In the genomic region with DNA sequence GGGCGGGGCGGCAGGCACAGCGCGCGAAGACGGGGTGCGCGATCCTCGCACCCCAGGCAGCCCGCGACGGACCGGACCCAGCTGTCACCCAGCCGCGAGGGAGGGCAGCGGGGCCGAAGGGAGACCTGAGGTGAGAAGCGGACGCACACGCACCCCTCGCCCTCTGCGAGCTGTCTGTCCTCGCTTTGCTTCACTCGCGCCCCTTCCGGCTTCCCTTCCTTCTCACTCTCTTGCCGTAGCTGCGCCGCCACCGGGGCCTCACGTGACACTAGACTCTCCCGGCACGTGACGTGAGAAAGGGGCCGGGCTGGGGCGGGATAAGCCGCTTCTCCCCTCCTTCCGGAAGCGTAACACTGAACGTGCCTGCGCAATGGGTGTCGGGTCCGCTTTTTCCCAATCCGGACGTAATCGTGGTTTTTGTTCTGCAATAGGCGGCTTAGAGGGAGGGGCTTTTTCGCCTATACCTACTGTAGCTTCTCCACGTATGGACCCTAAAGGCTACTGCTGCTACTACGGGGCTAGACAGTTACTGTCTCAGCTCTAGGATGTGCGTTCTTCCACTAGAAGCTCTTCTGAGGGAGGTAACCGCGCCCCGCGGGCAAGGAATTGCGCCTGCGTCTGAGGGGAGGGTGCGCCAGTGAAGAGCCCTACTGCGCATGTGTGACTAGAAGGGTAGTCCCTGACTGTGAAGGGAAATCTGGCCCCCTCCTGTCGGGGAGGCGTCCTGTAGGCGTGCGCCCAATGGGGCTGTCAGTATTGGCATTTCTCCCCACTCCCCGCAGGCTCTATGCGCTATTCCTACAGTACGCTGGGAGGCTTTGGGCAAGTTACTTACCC, we compare ENCODE assay signal across 1 cellular context.
TF ChIP-seq lines count a peak whose summit lies in the region.

A gene (minus strand): TSS at position 270 of the 837 bp plus-strand sequence. CDS start 434 bp downstream, outside the sequence.
A gene with protein sequence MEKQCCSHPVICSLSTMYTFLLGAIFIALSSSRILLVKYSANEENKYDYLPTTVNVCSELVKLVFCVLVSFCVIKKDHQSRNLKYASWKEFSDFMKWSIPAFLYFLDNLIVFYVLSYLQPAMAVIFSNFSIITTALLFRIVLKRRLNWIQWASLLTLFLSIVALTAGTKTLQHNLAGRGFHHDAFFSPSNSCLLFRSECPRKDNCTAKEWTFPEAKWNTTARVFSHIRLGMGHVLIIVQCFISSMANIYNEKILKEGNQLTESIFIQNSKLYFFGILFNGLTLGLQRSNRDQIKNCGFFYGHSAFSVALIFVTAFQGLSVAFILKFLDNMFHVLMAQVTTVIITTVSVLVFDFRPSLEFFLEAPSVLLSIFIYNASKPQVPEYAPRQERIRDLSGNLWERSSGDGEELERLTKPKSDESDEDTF (plus strand): TSS at position 353 of the 837 bp plus-strand sequence. CDS start 1,359 bp downstream, outside the sequence.

TF ChIP-seq in K562, 482 proteins besides CTCF, POLR2A, EP300 and RAD21 (continued from another document and continues in another):
- TF ChIP-seq, protein P1, sequence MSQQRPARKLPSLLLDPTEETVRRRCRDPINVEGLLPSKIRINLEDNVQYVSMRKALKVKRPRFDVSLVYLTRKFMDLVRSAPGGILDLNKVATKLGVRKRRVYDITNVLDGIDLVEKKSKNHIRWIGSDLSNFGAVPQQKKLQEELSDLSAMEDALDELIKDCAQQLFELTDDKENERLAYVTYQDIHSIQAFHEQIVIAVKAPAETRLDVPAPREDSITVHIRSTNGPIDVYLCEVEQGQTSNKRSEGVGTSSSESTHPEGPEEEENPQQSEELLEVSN (IDR thresholded peaks at IDR 0.05; ENCODE audit: borderline replicate concordance in 1 of 2, extremely low read depth in 1 of 2, insufficient read depth in 1 of 2, insufficient read length in 1 of 2, low read depth in 1 of 2, low read length in 1 of 2, poor library complexity in 1 of 2, severe bottlenecking in 1 of 2), result peak; percentile 76 to 79
- TF ChIP-seq RBM25 (IDR thresholded peaks at IDR 0.05; ENCODE audit: low read depth, low read length, severe bottlenecking), result no peak
- TF ChIP-seq ZNF695 (CRISPR knock-in tag; IDR thresholded peaks at IDR 0.05), result no peak
- TF ChIP-seq ILK (tag; IDR thresholded peaks at IDR 0.05; ENCODE audit: borderline replicate concordance, low read depth), result no peak
- TF ChIP-seq, protein P2, sequence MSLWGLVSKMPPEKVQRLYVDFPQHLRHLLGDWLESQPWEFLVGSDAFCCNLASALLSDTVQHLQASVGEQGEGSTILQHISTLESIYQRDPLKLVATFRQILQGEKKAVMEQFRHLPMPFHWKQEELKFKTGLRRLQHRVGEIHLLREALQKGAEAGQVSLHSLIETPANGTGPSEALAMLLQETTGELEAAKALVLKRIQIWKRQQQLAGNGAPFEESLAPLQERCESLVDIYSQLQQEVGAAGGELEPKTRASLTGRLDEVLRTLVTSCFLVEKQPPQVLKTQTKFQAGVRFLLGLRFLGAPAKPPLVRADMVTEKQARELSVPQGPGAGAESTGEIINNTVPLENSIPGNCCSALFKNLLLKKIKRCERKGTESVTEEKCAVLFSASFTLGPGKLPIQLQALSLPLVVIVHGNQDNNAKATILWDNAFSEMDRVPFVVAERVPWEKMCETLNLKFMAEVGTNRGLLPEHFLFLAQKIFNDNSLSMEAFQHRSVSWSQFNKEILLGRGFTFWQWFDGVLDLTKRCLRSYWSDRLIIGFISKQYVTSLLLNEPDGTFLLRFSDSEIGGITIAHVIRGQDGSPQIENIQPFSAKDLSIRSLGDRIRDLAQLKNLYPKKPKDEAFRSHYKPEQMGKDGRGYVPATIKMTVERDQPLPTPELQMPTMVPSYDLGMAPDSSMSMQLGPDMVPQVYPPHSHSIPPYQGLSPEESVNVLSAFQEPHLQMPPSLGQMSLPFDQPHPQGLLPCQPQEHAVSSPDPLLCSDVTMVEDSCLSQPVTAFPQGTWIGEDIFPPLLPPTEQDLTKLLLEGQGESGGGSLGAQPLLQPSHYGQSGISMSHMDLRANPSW (CRISPR knock-in tag; IDR thresholded peaks at IDR 0.05), result no peak
- TF ChIP-seq, protein P3, sequence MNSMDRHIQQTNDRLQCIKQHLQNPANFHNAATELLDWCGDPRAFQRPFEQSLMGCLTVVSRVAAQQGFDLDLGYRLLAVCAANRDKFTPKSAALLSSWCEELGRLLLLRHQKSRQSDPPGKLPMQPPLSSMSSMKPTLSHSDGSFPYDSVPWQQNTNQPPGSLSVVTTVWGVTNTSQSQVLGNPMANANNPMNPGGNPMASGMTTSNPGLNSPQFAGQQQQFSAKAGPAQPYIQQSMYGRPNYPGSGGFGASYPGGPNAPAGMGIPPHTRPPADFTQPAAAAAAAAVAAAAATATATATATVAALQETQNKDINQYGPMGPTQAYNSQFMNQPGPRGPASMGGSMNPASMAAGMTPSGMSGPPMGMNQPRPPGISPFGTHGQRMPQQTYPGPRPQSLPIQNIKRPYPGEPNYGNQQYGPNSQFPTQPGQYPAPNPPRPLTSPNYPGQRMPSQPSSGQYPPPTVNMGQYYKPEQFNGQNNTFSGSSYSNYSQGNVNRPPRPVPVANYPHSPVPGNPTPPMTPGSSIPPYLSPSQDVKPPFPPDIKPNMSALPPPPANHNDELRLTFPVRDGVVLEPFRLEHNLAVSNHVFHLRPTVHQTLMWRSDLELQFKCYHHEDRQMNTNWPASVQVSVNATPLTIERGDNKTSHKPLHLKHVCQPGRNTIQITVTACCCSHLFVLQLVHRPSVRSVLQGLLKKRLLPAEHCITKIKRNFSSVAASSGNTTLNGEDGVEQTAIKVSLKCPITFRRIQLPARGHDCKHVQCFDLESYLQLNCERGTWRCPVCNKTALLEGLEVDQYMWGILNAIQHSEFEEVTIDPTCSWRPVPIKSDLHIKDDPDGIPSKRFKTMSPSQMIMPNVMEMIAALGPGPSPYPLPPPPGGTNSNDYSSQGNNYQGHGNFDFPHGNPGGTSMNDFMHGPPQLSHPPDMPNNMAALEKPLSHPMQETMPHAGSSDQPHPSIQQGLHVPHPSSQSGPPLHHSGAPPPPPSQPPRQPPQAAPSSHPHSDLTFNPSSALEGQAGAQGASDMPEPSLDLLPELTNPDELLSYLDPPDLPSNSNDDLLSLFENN (IDR thresholded peaks at IDR 0.05; ENCODE audit: low read depth in 2 of 2, low read length in 2 of 2), result no peak
- TF ChIP-seq CEBPG (CRISPR knock-in tag; IDR thresholded peaks at IDR 0.05), result peak; percentile 43; the same call in 1 of the 2 replicates
- peak in 1 of 2 experiments; percentile 71; a peak in 3 of 4 replicates for TF ChIP-seq CEBPG (tag; conservative IDR thresholded peaks at IDR 0.05 in 1 of 2, IDR thresholded peaks at IDR 0.05 in 1 of 2)
- peak; percentile 51 for TF ChIP-seq CREB1 (IDR thresholded peaks at IDR 0.05)
- peak; percentile 50; the same call in 1 of the 2 replicates for TF ChIP-seq CREB1 (CRISPR knock-in tag; IDR thresholded peaks at IDR 0.05)
- TF ChIP-seq CHD1 (IDR thresholded peaks at IDR 0.05; ENCODE audit: low read length), result no peak
- TF ChIP-seq ZNF785 (CRISPR knock-in tag; IDR thresholded peaks at IDR 0.05), result no peak
- TF ChIP-seq HIVEP1 (CRISPR knock-in tag; IDR thresholded peaks at IDR 0.05), result no peak; the same call in 1 of the 2 replicates
- TF ChIP-seq ZNF766 (CRISPR knock-in tag; conservative IDR thresholded peaks at IDR 0.05), result 0 out of 2 replicates have a peak, but pooled peaks have one; percentile 44
- TF ChIP-seq POLR2G (IDR thresholded peaks at IDR 0.05; ENCODE audit: low read depth, low read length), result peak; percentile 85
- TF ChIP-seq HDAC8 (tag; IDR thresholded peaks at IDR 0.05), result 0 out of 2 replicates have a peak, but pooled peaks have one; percentile 10
- no peak for TF ChIP-seq ILF3 (IDR thresholded peaks at IDR 0.05; ENCODE audit: borderline replicate concordance)
- peak; percentile 56; the same call in 1 of the 2 replicates for TF ChIP-seq FOXP1 (CRISPR knock-in tag; IDR thresholded peaks at IDR 0.05)
- TF ChIP-seq, protein P4, sequence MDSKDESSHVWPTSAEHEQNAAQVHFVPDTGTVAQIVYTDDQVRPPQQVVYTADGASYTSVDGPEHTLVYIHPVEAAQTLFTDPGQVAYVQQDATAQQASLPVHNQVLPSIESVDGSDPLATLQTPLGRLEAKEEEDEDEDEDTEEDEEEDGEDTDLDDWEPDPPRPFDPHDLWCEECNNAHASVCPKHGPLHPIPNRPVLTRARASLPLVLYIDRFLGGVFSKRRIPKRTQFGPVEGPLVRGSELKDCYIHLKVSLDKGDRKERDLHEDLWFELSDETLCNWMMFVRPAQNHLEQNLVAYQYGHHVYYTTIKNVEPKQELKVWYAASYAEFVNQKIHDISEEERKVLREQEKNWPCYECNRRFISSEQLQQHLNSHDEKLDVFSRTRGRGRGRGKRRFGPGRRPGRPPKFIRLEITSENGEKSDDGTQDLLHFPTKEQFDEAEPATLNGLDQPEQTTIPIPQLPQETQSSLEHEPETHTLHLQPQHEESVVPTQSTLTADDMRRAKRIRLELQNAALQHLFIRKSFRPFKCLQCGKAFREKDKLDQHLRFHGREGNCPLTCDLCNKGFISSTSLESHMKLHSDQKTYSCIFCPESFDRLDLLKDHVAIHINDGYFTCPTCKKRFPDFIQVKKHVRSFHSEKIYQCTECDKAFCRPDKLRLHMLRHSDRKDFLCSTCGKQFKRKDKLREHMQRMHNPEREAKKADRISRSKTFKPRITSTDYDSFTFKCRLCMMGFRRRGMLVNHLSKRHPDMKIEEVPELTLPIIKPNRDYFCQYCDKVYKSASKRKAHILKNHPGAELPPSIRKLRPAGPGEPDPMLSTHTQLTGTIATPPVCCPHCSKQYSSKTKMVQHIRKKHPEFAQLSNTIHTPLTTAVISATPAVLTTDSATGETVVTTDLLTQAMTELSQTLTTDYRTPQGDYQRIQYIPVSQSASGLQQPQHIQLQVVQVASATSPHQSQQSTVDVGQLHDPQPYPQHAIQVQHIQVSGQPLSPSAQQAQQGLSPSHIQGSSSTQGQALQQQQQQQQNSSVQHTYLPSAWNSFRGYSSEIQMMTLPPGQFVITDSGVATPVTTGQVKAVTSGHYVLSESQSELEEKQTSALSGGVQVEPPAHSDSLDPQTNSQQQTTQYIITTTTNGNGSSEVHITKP (IDR thresholded peaks at IDR 0.05; ENCODE audit: partially characterized antibody), result peak; percentile 50
- TF ChIP-seq ZNF696 (CRISPR knock-in tag; conservative IDR thresholded peaks at IDR 0.05), result no peak
- TF ChIP-seq SOX6 (IDR thresholded peaks at IDR 0.05), result peak; percentile 31; the same call in 1 of the 2 replicates
- no peak for TF ChIP-seq ZFP30 (CRISPR knock-in tag; IDR thresholded peaks at IDR 0.05; ENCODE audit: borderline replicate concordance)
- TF ChIP-seq, protein P5, sequence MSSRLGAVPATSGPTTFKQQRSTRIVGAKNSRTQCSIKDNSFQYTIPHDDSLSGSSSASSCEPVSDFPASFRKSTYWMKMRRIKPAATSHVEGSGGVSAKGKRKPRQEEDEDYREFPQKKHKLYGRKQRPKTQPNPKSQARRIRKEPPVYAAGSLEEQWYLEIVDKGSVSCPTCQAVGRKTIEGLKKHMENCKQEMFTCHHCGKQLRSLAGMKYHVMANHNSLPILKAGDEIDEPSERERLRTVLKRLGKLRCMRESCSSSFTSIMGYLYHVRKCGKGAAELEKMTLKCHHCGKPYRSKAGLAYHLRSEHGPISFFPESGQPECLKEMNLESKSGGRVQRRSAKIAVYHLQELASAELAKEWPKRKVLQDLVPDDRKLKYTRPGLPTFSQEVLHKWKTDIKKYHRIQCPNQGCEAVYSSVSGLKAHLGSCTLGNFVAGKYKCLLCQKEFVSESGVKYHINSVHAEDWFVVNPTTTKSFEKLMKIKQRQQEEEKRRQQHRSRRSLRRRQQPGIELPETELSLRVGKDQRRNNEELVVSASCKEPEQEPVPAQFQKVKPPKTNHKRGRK (tag; IDR thresholded peaks at IDR 0.05), result no peak
- no peak for TF ChIP-seq SRF (CRISPR knock-in tag; IDR thresholded peaks at IDR 0.05)
- TF ChIP-seq MAFF (IDR thresholded peaks at IDR 0.05; ENCODE audit: low read length), result no peak
- TF ChIP-seq, protein P6, sequence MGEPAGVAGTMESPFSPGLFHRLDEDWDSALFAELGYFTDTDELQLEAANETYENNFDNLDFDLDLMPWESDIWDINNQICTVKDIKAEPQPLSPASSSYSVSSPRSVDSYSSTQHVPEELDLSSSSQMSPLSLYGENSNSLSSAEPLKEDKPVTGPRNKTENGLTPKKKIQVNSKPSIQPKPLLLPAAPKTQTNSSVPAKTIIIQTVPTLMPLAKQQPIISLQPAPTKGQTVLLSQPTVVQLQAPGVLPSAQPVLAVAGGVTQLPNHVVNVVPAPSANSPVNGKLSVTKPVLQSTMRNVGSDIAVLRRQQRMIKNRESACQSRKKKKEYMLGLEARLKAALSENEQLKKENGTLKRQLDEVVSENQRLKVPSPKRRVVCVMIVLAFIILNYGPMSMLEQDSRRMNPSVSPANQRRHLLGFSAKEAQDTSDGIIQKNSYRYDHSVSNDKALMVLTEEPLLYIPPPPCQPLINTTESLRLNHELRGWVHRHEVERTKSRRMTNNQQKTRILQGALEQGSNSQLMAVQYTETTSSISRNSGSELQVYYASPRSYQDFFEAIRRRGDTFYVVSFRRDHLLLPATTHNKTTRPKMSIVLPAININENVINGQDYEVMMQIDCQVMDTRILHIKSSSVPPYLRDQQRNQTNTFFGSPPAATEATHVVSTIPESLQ (CRISPR knock-in tag; IDR thresholded peaks at IDR 0.05), result 0 out of 2 replicates have a peak, but pooled peaks have one; percentile 36
- no peak for TF ChIP-seq RBM39 (optimal IDR thresholded peaks at IDR 0.05; ENCODE audit: low read depth, low read length)
- peak in 2 of 3 experiments; percentile 15 to 33 for TF ChIP-seq YY1 (IDR thresholded peaks at IDR 0.05; ENCODE audit: borderline replicate concordance in 1 of 3, control insufficient read depth in 1 of 3, extremely low read depth in 1 of 3, insufficient read depth in 3 of 3, insufficient read length in 1 of 3, insufficient replicate concordance in 2 of 3, low read depth in 1 of 3, low read length in 2 of 3)
- peak; percentile 27; the same call in 1 of the 2 replicates for TF ChIP-seq ZNF175 (CRISPR knock-in tag; IDR thresholded peaks at IDR 0.05; ENCODE audit: low read depth)
- TF ChIP-seq, protein P7, sequence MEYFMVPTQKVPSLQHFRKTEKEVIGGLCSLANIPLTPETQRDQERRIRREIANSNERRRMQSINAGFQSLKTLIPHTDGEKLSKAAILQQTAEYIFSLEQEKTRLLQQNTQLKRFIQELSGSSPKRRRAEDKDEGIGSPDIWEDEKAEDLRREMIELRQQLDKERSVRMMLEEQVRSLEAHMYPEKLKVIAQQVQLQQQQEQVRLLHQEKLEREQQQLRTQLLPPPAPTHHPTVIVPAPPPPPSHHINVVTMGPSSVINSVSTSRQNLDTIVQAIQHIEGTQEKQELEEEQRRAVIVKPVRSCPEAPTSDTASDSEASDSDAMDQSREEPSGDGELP (CRISPR knock-in tag; IDR thresholded peaks at IDR 0.05; ENCODE audit: borderline replicate concordance), result peak; percentile 81; the same call in 1 of the 2 replicates
- TF ChIP-seq, protein P8, sequence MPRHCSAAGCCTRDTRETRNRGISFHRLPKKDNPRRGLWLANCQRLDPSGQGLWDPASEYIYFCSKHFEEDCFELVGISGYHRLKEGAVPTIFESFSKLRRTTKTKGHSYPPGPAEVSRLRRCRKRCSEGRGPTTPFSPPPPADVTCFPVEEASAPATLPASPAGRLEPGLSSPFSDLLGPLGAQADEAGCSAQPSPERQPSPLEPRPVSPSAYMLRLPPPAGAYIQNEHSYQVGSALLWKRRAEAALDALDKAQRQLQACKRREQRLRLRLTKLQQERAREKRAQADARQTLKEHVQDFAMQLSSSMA (CRISPR knock-in tag; IDR thresholded peaks at IDR 0.05), result no peak
- TF ChIP-seq ATF1 (CRISPR knock-in tag; IDR thresholded peaks at IDR 0.05), result no peak
- TF ChIP-seq ATF1 (tag; IDR thresholded peaks at IDR 0.05), result peak; percentile 52
- peak; percentile 99 for TF ChIP-seq RAD51 (IDR thresholded peaks at IDR 0.05; ENCODE audit: borderline replicate concordance, low read depth)
- TF ChIP-seq NCOA2 (IDR thresholded peaks at IDR 0.05; ENCODE audit: partially characterized antibody in 2 of 2), result no peak
- TF ChIP-seq MTA3 (IDR thresholded peaks at IDR 0.05; ENCODE audit: borderline replicate concordance), result peak; percentile 84
- TF ChIP-seq ASH1L (IDR thresholded peaks at IDR 0.05; ENCODE audit: borderline replicate concordance, low read depth, partially characterized antibody), result peak; percentile 74
- TF ChIP-seq NFIX (CRISPR knock-in tag; IDR thresholded peaks at IDR 0.05; ENCODE audit: low read depth), result no peak
- TF ChIP-seq ZNF764 (CRISPR knock-in tag; IDR thresholded peaks at IDR 0.05; ENCODE audit: low read depth), result 0 out of 2 replicates have a peak, but pooled peaks have one; percentile 23
